12 cellular contexts compared by ENCODE assay signal in the genomic region with DNA sequence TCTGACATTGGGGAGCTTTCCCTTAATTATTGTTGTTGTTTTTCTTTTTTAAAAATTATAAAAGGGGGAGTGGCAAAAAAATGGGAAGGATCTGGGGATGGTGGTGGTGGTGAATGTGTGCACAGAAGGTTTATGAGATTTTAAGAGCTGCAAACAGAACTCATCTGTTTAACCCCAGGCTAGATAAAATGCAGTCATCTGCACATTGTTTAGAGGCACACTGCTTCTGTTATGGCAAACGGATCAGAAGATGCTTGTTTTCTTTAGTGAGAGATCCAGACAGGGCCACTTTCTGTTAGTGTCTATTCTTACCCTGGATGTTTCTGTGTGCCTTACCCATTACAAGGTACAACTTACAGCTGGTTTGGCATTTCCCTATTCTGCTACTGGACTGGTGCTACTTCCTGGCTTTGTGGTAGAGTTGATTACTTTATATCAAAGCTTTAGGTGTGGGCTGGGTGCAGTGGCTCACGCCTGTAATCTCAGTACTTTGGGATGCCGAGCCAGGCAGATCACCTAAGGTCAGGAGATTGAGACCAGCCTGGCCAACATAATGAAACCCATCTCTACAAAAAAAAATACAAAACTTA.
"Had no signal": no experiment of that assay in that cellular context is flagged by ENCODE, and none has a peak within 500 bp of the region (broad histone marks: within the 10 kb centered on the region; RNA-seq: fewer than 3 reads in every experiment).

No MANE protein-coding gene starts in this region.

- H3K27ac ChIP-seq: skin epidermis, tibial artery had no signal

- H3K9me3 ChIP-seq: tibial artery had no signal

- H3K4me3 ChIP-seq: skin epidermis, tibial artery had no signal

- H3K27me3 ChIP-seq: tibial artery had no signal

- H3K4me1 ChIP-seq: tibial artery had no signal

- DNase-seq: activated CD4-positive, alpha-beta T cell treated with anti-CD3 and anti-CD28 coated beads for 48 hours; activated naive CD4-positive, alpha-beta T cell treated with anti-CD3 and anti-CD28 coated beads for 36 hours; activated naive CD8-positive, alpha-beta T cell treated with anti-CD3 and anti-CD28 coated beads, Interleukin-2, amount 50 U/mL, for 24 hours; aorta; cerebellar nuclear complex; effector memory CD8-positive, alpha-beta T cell; naive thymus-derived CD4-positive, alpha-beta T cell; nucleus accumbens; right cardiac atrium; tibial artery had no signal

- ATAC-seq: activated naive CD8-positive, alpha-beta T cell treated with anti-CD3 and anti-CD28 coated beads, Interleukin-2, amount 50 U/mL, for 24 hours; effector memory CD8-positive, alpha-beta T cell; naive thymus-derived CD4-positive, alpha-beta T cell; right cardiac atrium; WTC11 had no signal
